In genomic region chr11:60563553-60564235, GRCh38 we compare ENCODE assay signal across 1 cellular context.
TF ChIP-seq lines count a peak whose summit lies in the region.

No MANE protein-coding gene starts in this region.

TF ChIP-seq in GM23338, 12 proteins besides CTCF, POLR2A, EP300 and RAD21 (continued from another document):
- no peak for TF ChIP-seq ZNF462 (CRISPR knock-in tag; IDR thresholded peaks at IDR 0.05)
